ENCODE assay signal across 36 cellular contexts in genomic region chr1:1043411-1043810, GRCh38. TPM values are rescaled to one million over a fixed set of nuclear protein-coding genes. Genes with fewer than 3 reads are reported as not detected.
"Had no signal": no experiment of that assay in that cellular context is flagged by ENCODE, and none has a peak within 500 bp of the region (broad histone marks: within the 10 kb centered on the region; RNA-seq: fewer than 3 reads in every experiment).

No MANE protein-coding gene starts in this region.

- H3K36me3 Mint-ChIP-seq: activated CD4-positive, alpha-beta memory T cell treated with anti-CD3 and anti-CD28 coated beads for 36 hours; activated CD8-positive, alpha-beta memory T cell treated with anti-CD3 and anti-CD28 coated beads, Interleukin-2, amount 10 ng/mL, durations not matched to agents 7 days and 5 days had no signal

- ATAC-seq: activated CD4-positive, alpha-beta T cell treated with anti-CD3 and anti-CD28 coated beads for 36 hours; activated CD8-positive, alpha-beta memory T cell treated with anti-CD3 and anti-CD28 coated beads, Interleukin-2, amount 10 ng/mL, durations not matched to agents 7 days and 5 days; activated CD8-positive, alpha-beta T cell treated with anti-CD3 and anti-CD28 coated beads, Interleukin-2, amount 10 ng/mL, durations not matched to agents 7 days and 5 days; activated T-cell treated with anti-CD3 and anti-CD28 coated beads, Interleukin-2, amount 50 U/mL, for 72 hours; effector memory CD8-positive, alpha-beta T cell; gastroesophageal sphincter; T-helper 17 cell had no signal

- H3K4me3 Mint-ChIP-seq: activated CD4-positive, alpha-beta T cell treated with anti-CD3 and anti-CD28 coated beads for 36 hours; activated CD4-positive, alpha-beta T cell treated with anti-CD3 and anti-CD28 coated beads, Interleukin-2, amount 10 ng/mL, durations not matched to agents 24 days and 14 days; activated CD8-positive, alpha-beta memory T cell treated with anti-CD3 and anti-CD28 coated beads, Interleukin-2, amount 10 ng/mL, durations not matched to agents 7 days and 5 days; activated CD8-positive, alpha-beta T cell treated with anti-CD3 and anti-CD28 coated beads, Interleukin-2, amount 10 ng/mL, durations not matched to agents 7 days and 5 days; activated naive CD8-positive, alpha-beta T cell treated with anti-CD3 and anti-CD28 coated beads, Interleukin-2, amount 10 ng/mL, durations not matched to agents 7 days and 5 days; activated T-cell treated with anti-CD3 and anti-CD28 coated beads, Interleukin-2, amount 50 U/mL, for 72 hours; brain; dendritic cell treated with granulocyte-macrophage colony-stimulating factor and Interleukin-4, amounts not matched to agents 40 ng/mL and 50 ng/mL, for 4 days; T-helper 17 cell; T-helper 2 cell treated with Interferon-gamma antibody and Interleukin-4, amounts not matched to agents 5 μg/mL and 100 μg/mL, for 36 hours had no signal

- H3K27me3 Mint-ChIP-seq: activated CD8-positive, alpha-beta memory T cell treated with anti-CD3 and anti-CD28 coated beads, Interleukin-2, amount 10 ng/mL, durations not matched to agents 7 days and 5 days; activated naive CD8-positive, alpha-beta T cell treated with anti-CD3 and anti-CD28 coated beads, Interleukin-2, amount 10 ng/mL, durations not matched to agents 7 days and 5 days; brain had no signal

- DNase-seq: activated CD4-positive, alpha-beta memory T cell treated with anti-CD3 and anti-CD28 coated beads for 36 hours; activated CD4-positive, alpha-beta T cell treated with anti-CD3 and anti-CD28 coated beads for 36 hours; activated CD4-positive, alpha-beta T cell treated with anti-CD3 and anti-CD28 coated beads, Interleukin-2, amount 10 ng/mL, durations not matched to agents 24 days and 14 days; activated CD4-positive, CD25-positive, alpha-beta regulatory T cell; activated CD4-positive, CD25-positive, alpha-beta regulatory T cell treated with anti-CD3 and anti-CD28 coated beads, Interleukin-2, amount 50 U/mL, for 72 hours; activated CD8-positive, alpha-beta memory T cell treated with anti-CD3 and anti-CD28 coated beads, Interleukin-2, amount 10 ng/mL, durations not matched to agents 7 days and 5 days; activated CD8-positive, alpha-beta memory T cell treated with anti-CD3 and anti-CD28 coated beads, Interleukin-2, amount 50 U/mL, for 4 hours; activated CD8-positive, alpha-beta T cell treated with anti-CD3 and anti-CD28 coated beads, Interleukin-2, amount 10 ng/mL, durations not matched to agents 7 days and 5 days; activated effector memory CD4-positive, alpha-beta T cell treated with Interleukin-2 at 50 U/mL for 16 hours; activated gamma-delta T cell treated with Interleukin-2 at 50 U/mL for 16 hours; activated naive CD4-positive, alpha-beta T cell treated with anti-CD3 and anti-CD28 coated beads, Interleukin-2, amount 50 U/mL, for 16 hours; activated naive CD4-positive, alpha-beta T cell treated with Interleukin-2 at 50 U/mL for 16 hours; activated naive CD8-positive, alpha-beta T cell treated with anti-CD3 and anti-CD28 coated beads, Interleukin-2, amount 10 ng/mL, durations not matched to agents 7 days and 5 days; activated T-cell treated with anti-CD3 and anti-CD28 coated beads, Interleukin-2, amount 50 U/mL, for 1 hour; activated T-cell treated with anti-CD3 and anti-CD28 coated beads, Interleukin-2, amount 50 U/mL, for 72 hours; central memory CD4-positive, alpha-beta T cell; effector CD4-positive, alpha-beta T cell; effector memory CD8-positive, alpha-beta T cell; esophagus squamous epithelium; foreskin melanocyte; head of caudate nucleus; T-helper 1 cell; T-helper 17 cell; T1000; WERI-Rb-1 had no signal

- H3K27ac Mint-ChIP-seq: activated CD4-positive, alpha-beta memory T cell treated with anti-CD3 and anti-CD28 coated beads for 36 hours; activated CD4-positive, alpha-beta T cell treated with anti-CD3 and anti-CD28 coated beads for 36 hours; activated CD4-positive, alpha-beta T cell treated with anti-CD3 and anti-CD28 coated beads, Interleukin-2, amount 10 ng/mL, durations not matched to agents 24 days and 14 days; activated CD8-positive, alpha-beta memory T cell treated with anti-CD3 and anti-CD28 coated beads, Interleukin-2, amount 10 ng/mL, durations not matched to agents 7 days and 5 days; activated CD8-positive, alpha-beta T cell treated with anti-CD3 and anti-CD28 coated beads, Interleukin-2, amount 10 ng/mL, durations not matched to agents 7 days and 5 days; activated T-cell treated with anti-CD3 and anti-CD28 coated beads, Interleukin-2, amount 50 U/mL, for 72 hours; brain; dendritic cell treated with granulocyte-macrophage colony-stimulating factor and Interleukin-4, amounts not matched to agents 40 ng/mL and 50 ng/mL, for 4 days; effector memory CD8-positive, alpha-beta T cell; T-helper 17 cell; T-helper 2 cell treated with Interferon-gamma antibody and Interleukin-4, amounts not matched to agents 5 μg/mL and 100 μg/mL, for 36 hours had no signal

- H3K9me3 Mint-ChIP-seq: activated CD4-positive, alpha-beta memory T cell treated with anti-CD3 and anti-CD28 coated beads for 36 hours; activated CD4-positive, alpha-beta T cell treated with anti-CD3 and anti-CD28 coated beads, Interleukin-2, amount 10 ng/mL, durations not matched to agents 24 days and 14 days; activated naive CD8-positive, alpha-beta T cell treated with anti-CD3 and anti-CD28 coated beads, Interleukin-2, amount 10 ng/mL, durations not matched to agents 7 days and 5 days; activated T-cell treated with anti-CD3 and anti-CD28 coated beads, Interleukin-2, amount 50 U/mL, for 72 hours; brain; dendritic cell treated with granulocyte-macrophage colony-stimulating factor and Interleukin-4, amounts not matched to agents 40 ng/mL and 50 ng/mL, for 4 days; T-helper 2 cell treated with Interferon-gamma antibody and Interleukin-4, amounts not matched to agents 5 μg/mL and 100 μg/mL, for 36 hours had no signal

RNA-seq across cellular contexts. Expression of gene RNF223, which starts 30.7 kb away (rescaled TPM):
- total RNA-seq: activated CD4-positive, alpha-beta memory T cell treated with anti-CD3 and anti-CD28 coated beads for 36 hours; activated CD4-positive, alpha-beta T cell treated with anti-CD3 and anti-CD28 coated beads for 36 hours; activated CD4-positive, alpha-beta T cell treated with anti-CD3 and anti-CD28 coated beads, Interleukin-2, amount 10 ng/mL, durations not matched to agents 24 days and 14 days; activated CD8-positive, alpha-beta memory T cell treated with anti-CD3 and anti-CD28 coated beads for 36 hours; activated CD8-positive, alpha-beta memory T cell treated with anti-CD3 and anti-CD28 coated beads, Interleukin-2, amount 10 ng/mL, durations not matched to agents 7 days and 5 days; activated CD8-positive, alpha-beta T cell treated with anti-CD3 and anti-CD28 coated beads, Interleukin-2, amount 10 ng/mL, durations not matched to agents 7 days and 5 days; activated naive CD8-positive, alpha-beta T cell treated with anti-CD3 and anti-CD28 coated beads, Interleukin-2, amount 10 ng/mL, durations not matched to agents 7 days and 5 days; ascending aorta; cerebellum; endothelial cell of umbilical vein; fibroblast of lung; fibroblast of villous mesenchyme; glomerular endothelial cell; T-helper 17 cell had no signal
